8 cellular contexts compared by ENCODE assay signal in the genomic region with DNA sequence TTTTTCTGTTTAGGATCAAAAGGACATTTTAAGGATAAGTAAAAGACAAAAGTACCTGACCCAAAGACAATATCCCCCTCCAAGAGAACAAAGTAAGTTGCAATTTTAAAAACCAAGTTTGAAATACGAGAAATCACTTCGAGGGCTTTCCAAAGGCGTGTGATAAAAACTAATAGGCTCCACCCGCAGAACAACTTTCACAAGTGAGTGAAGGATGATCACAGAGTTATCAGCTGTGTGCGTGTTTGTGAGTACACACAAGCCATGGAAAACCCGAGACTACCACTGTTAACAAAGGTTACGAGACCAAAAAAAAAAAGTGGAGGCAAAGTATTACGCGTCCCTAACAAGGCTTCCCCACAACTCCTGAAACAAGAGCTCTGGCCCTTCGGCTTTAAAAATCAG. TPM values are rescaled to one million over a fixed set of nuclear protein-coding genes. Genes with fewer than 3 reads are reported as not detected.
DNase-seq lines count a peak whose midpoint lies in the region; ATAC-seq and TF ChIP-seq lines count a peak whose summit lies in the region.

No MANE protein-coding gene starts in this region.

- H3K36me3 Mint-ChIP-seq in brain: no peaks in the 10 kb centered on the region

- DNase-seq in GM06990 (ENCODE audit: extremely low read depth, insufficient read length) (no peak), left colon (peak in 1 of 2 donors; percentile 28), suprapubic skin (ENCODE audit: low spot score in 2 of 2) (no peak), activated gamma-delta T cell (lab: John Stamatoyannopoulos, UW) (no peak)
- DNase-seq in stimulated activated CD8-positive, alpha-beta memory T cell treated with anti-CD3 and anti-CD28 coated beads, Interleukin-4, amount 100 ng/mL, for 48 hours: no peak

- no peaks in the 10 kb centered on the region for H3K9me3 Mint-ChIP-seq in brain

- H3K9ac ChIP-seq in KMS-11: peak overlapping the region; percentile 80

- H3K4me1 Mint-ChIP-seq in brain: peaks cover 65% of the 10 kb centered on the region

- H3K27ac ChIP-seq in KMS-11 (peak overlapping the region; percentile 78), suprapubic skin (peak overlapping the region; percentile 98)

- WGBS in suprapubic skin: under 1% methylated on average over 10 of the region's 10 CpGs

- intact Hi-C loops in left colon (cut with DNase I, micrococcal nuclease): no loop called here

- TF ChIP-seq POLR2A in suprapubic skin (IDR thresholded peaks at IDR 0.05): no peak

- peak overlapping the region; percentile 71 for H2AFZ ChIP-seq in KMS-11 (ENCODE audit: low read depth)

- peak overlapping the region; percentile 90 for H3K4me3 ChIP-seq in GM06990 (replicated peaks; ENCODE audit: low read depth, low read length)
- H3K4me3 ChIP-seq in KMS-11 (IDR thresholded peaks at IDR 0.05; ENCODE audit: insufficient read depth, low read depth, low read length): no peak overlapping the region
- H3K4me3 ChIP-seq in suprapubic skin: peak overlapping the region; percentile 80

- no peaks in the 10 kb centered on the region for H3K9me3 ChIP-seq in suprapubic skin

- peak overlapping the region; percentile 93 to 98 (median 94) for H3K4me3 Mint-ChIP-seq in brain

- H3K4me1 ChIP-seq in KMS-11 (ENCODE audit: low read depth, poor library complexity, severe bottlenecking): peaks cover 58% of the 10 kb centered on the region
- H3K4me1 ChIP-seq in suprapubic skin: peaks cover 49% of the 10 kb centered on the region

- H3K27me3 ChIP-seq in GM06990 (replicated peaks; ENCODE audit: control insufficient read depth, insufficient read depth, low read length): no peaks in the 10 kb centered on the region
- H3K27me3 ChIP-seq in KMS-11 (ENCODE audit: insufficient read depth, low read depth): no peaks in the 10 kb centered on the region
- H3K27me3 ChIP-seq in suprapubic skin: no peaks in the 10 kb centered on the region

- peak overlapping the region; percentile 86 for H3K4me2 ChIP-seq in KMS-11

- no peak for TF ChIP-seq EP300 in suprapubic skin (IDR thresholded peaks at IDR 0.05)

- H3K27ac Mint-ChIP-seq in brain: peak overlapping the region; percentile 87 to 97 (median 91)

- H3K79me2 ChIP-seq in KMS-11 (ENCODE audit: insufficient read depth, low read depth): peaks cover 54% of the 10 kb centered on the region

- peaks cover 4% of the 10 kb centered on the region for H3K27me3 Mint-ChIP-seq in brain

- peak; percentile 25 for ATAC-seq in left colon
- ATAC-seq in GM18520 (IDR thresholded peaks at IDR 0.05; ENCODE audit: unreplicated experiment): no peak

- H3K36me3 ChIP-seq in GM06990 (ENCODE audit: control insufficient read depth, insufficient read depth, low read length) (no peaks in the 10 kb centered on the region), KMS-11 (ENCODE audit: insufficient read depth) (no peaks in the 10 kb centered on the region), suprapubic skin (no peaks in the 10 kb centered on the region)

- TF ChIP-seq CTCF in GM06990 (IDR thresholded peaks at IDR 0.05; ENCODE audit: insufficient read depth, low read length, poor library complexity, severe bottlenecking) (no peak), KMS-11 (conservative IDR thresholded peaks at IDR 0.05; ENCODE audit: low read depth, low read length) (no peak), brain (conservative IDR thresholded peaks at IDR 0.05) (no peak), suprapubic skin (IDR thresholded peaks at IDR 0.05) (no peak)

- H4K20me1 ChIP-seq in KMS-11 (ENCODE audit: insufficient read depth): 0 out of 2 replicates have a peak, but pooled peaks cover 9% of the 10 kb centered on the region

RNA-seq across cellular contexts. Expression of a gene that starts 0.8 kb away (rescaled TPM):
- 73.8 TPM for polyA plus RNA-seq in brain (ENCODE audit: insufficient read depth, low read depth, low replicate concordance)
- 100 to 1,000 TPM; 118 to 123 TPM for total RNA-seq in left colon
- total RNA-seq in suprapubic skin: 10 to 100 TPM; 47.5 to 75.9 (median 59.3) TPM
